In genomic region chr3:147544290-147544689, GRCh38 we compare ENCODE assay signal across 7 cellular contexts.
"Had no signal": no experiment of that assay in that cellular context is flagged by ENCODE, and none has a peak within 500 bp of the region (broad histone marks: within the 10 kb centered on the region; RNA-seq: fewer than 3 reads in every experiment).

No MANE protein-coding gene starts in this region.

- H3K4me3 Mint-ChIP-seq: HFFc6 had no signal

- H3K4me3 ChIP-seq: HAP-1, K562 had no signal

- H3K27ac Mint-ChIP-seq: HFFc6 had no signal

- H3K36me3 ChIP-seq: HAP-1 had no signal

- H3K9me3 ChIP-seq: HAP-1 had no signal

- ATAC-seq: HCT116, K562 had no signal

- DNase-seq: GOT3, H7, HFFc6, IMR-90 had no signal

- H3K4me1 ChIP-seq: HAP-1 had no signal
